Comparison of ENCODE assay signal across 11 cellular contexts in the genomic region with DNA sequence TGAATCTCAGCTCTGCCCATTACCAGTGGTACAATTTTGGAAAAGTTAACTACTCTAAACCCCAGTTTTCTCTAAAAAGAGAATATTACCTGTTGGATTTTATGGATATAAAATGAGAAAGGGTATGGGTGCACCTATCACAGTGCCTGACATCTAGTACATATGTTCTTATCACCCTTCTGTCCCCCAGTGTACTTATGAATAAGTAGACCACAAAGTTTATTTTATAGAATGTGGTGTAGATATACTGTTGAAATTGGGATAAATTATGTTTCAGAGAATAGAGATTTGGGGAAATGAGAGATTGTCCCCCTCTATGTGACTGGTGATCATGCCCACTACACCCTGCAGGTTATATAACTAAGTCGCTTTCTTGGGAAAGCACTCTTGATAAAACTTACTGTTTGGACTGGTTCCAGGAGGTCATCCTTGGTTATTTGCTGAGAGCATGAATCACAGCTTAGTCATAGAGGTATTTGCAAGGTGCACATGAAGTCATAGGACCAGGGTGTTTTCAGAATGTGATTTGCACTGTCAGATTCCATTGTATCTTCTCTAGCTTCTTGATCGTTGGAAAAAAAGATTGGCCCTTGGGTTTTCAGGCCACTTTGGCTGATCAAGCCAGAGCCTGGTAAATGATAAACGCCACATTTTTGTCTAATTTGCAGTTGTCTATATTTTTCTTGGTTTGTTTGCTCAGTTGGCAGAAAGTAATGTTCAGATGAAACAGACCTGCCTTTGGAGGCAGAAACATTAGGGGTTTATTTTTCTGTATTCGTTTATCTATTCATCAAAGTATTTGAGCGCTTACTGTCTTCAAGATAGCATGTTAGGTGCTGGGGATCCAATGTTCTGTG. TPM values are rescaled to one million over a fixed set of nuclear protein-coding genes. Genes with fewer than 3 reads are reported as not detected.
DNase-seq lines count a peak whose midpoint lies in the region; ATAC-seq, FAIRE-seq and TF ChIP-seq lines count a peak whose summit lies in the region.
"Had no signal": no experiment of that assay in that cellular context is flagged by ENCODE, and none has a peak within 500 bp of the region (broad histone marks: within the 10 kb centered on the region; RNA-seq: fewer than 3 reads in every experiment).

No MANE protein-coding gene starts in this region.

- H3K79me2 ChIP-seq in astrocyte (ENCODE audit: insufficient read depth, low read length): no peaks in the 10 kb centered on the region
- H3K79me2 ChIP-seq in HepG2 (ENCODE audit: insufficient read depth, low read length): no peaks in the 10 kb centered on the region

- no TSS peak for BruUV-seq in HepG2 (replicated peaks; lab: Mats Ljungman, UMichigan)

- H3K27me3 ChIP-seq in astrocyte (ENCODE audit: insufficient read depth, low read length): no peaks in the 10 kb centered on the region
- no peaks in the 10 kb centered on the region for H3K27me3 ChIP-seq in HepG2 (ENCODE audit: control insufficient read depth in 1 of 2, insufficient read depth in 2 of 2, low read length in 2 of 2)
- H3K27me3 ChIP-seq: neural progenitor cell had no signal

- H3K27ac Mint-ChIP-seq in astrocyte (ENCODE audit: unreplicated experiment): peak overlapping the region; percentile 8
- H3K27ac Mint-ChIP-seq: neural progenitor cell had no signal

- H3K36me3 Mint-ChIP-seq in astrocyte (ENCODE audit: low read depth, unreplicated experiment): peaks cover 10% of the 10 kb centered on the region
- H3K36me3 Mint-ChIP-seq: neural progenitor cell had no signal

- intact Hi-C loops in HepG2 (cut with micrococcal nuclease; ENCODE audit: unreplicated experiment): loop anchor here (1.0 kb wide), 1 partner anchor 11 kb away; no protein-coding TSS in a partner anchor

- 17% methylated on average over 5 of the region's 5 CpGs for WGBS in A549 (ENCODE audit: missing lambda C conversion rate)
- WGBS in HepG2 (ENCODE audit: low lambda C conversion rate): 48% methylated on average over 5 of the region's 5 CpGs

- TF ChIP-seq RAD21 in A549 (conservative IDR thresholded peaks at IDR 0.05 in 1 of 2, IDR thresholded peaks at IDR 0.05 in 1 of 2) (no peak), HepG2 (CRISPR knock-in tag; IDR thresholded peaks at IDR 0.05) (no peak)

- TF ChIP-seq POLR2A in A549 (IDR thresholded peaks at IDR 0.05; ENCODE audit: low read length): no peak
- no peak for TF ChIP-seq POLR2A in HepG2 (IDR thresholded peaks at IDR 0.05; ENCODE audit: insufficient read depth in 1 of 2, low read depth in 2 of 2, low read length in 2 of 2)

- in situ Hi-C loops in HepG2 (cut with HindIII; ENCODE audit: extremely low pct_ligation_motif_present, low pct_unique_long_range_greater_than_20kb): no loop called here

- no peak overlapping the region for H3K4me3 Mint-ChIP-seq in astrocyte (ENCODE audit: unreplicated experiment)
- H3K4me3 Mint-ChIP-seq: neural progenitor cell had no signal

- peaks cover 44% of the 10 kb centered on the region for H3K4me1 Mint-ChIP-seq in astrocyte (ENCODE audit: low read depth, unreplicated experiment)
- H3K4me1 Mint-ChIP-seq: neural progenitor cell had no signal

- no peak overlapping the region for H3K9ac ChIP-seq in astrocyte (ENCODE audit: low read length)
- H3K9ac ChIP-seq in HepG2 (ENCODE audit: insufficient read depth, low read depth, low read length): no peak overlapping the region
- H3K9ac ChIP-seq: neural progenitor cell had no signal

- no peaks in the 10 kb centered on the region for H3K27me3 Mint-ChIP-seq in astrocyte (ENCODE audit: low read depth, unreplicated experiment)

- POLR2A ChIA-PET in A549 (lab: Yijun Ruan, JAX) (interaction anchor here (0.7 to 1.7 kb wide), 3 partner anchors 10 to 108 kb away, joined by 3 to 7 read pairs (median 5); partner anchors contain the start of gene PATL1), HepG2 (lab: Yijun Ruan, JAX) (interaction anchor here (1.0 to 5.0 kb wide), 3 partner anchors 11 to 107 kb away, joined by 3 to 28 read pairs (median 4); partner anchors contain the start of genes PATL1 and STX3)

- CTCF ChIA-PET in A549 (lab: Yijun Ruan, JAX): interaction anchor here (1.0 to 2.6 kb wide), 4 partner anchors 15 to 67 kb away, joined by 3 to 16 read pairs (median 4); partner anchors contain the start of gene STX3
- CTCF ChIA-PET in HepG2 (lab: Yijun Ruan, JAX; ENCODE audit: low intra/inter-chr PET ratio, low total read pairs): no interaction called here

- H2AFZ ChIP-seq in astrocyte (ENCODE audit: low read depth, low read length): no peak overlapping the region
- H2AFZ ChIP-seq in HepG2 (ENCODE audit: low read length): no peak overlapping the region
- H2AFZ ChIP-seq: neural progenitor cell had no signal

- H3K4me2 ChIP-seq in A549: peak overlapping the region; percentile 71
- peak overlapping the region; percentile 46 for H3K4me2 ChIP-seq in astrocyte (ENCODE audit: low read length)
- no peak overlapping the region for H3K4me2 ChIP-seq in HepG2 (ENCODE audit: low read depth, low read length)
- H3K4me2 ChIP-seq: neural progenitor cell had no signal

- no peaks in the 10 kb centered on the region for H3K9me3 Mint-ChIP-seq in astrocyte (ENCODE audit: unreplicated experiment)
- H3K9me3 Mint-ChIP-seq: neural progenitor cell had no signal

- no peak for FAIRE-seq in A549 (lab: Jason Lieb, UNC)
- no peak for FAIRE-seq in astrocyte (lab: Jason Lieb, UNC)
- FAIRE-seq in HepG2 (lab: Jason Lieb, UNC): peak; percentile 72

- H3K36me3 ChIP-seq in astrocyte (ENCODE audit: insufficient read depth, low read length): peaks cover 2% of the 10 kb centered on the region
- peaks cover 2 to 4% of the 10 kb centered on the region in 2 experiments; a peak in 3 of 5 replicates for H3K36me3 ChIP-seq in HepG2 (replicated peaks in 1 of 2; ENCODE audit: control insufficient read depth in 1 of 2, insufficient read depth in 2 of 2, low read length in 2 of 2)
- H3K36me3 ChIP-seq: neural progenitor cell had no signal

- H3K4me1 ChIP-seq in A549 (peaks cover 39% of the 10 kb centered on the region), astrocyte (ENCODE audit: insufficient read depth, low read length) (peaks cover 15% of the 10 kb centered on the region), HepG2 (ENCODE audit: insufficient read depth, low read length) (peaks cover 29% of the 10 kb centered on the region)
- H3K4me1 ChIP-seq: neural progenitor cell had no signal

- H4K20me1 ChIP-seq in astrocyte (ENCODE audit: insufficient read depth, low read length): peaks cover 23% of the 10 kb centered on the region
- H4K20me1 ChIP-seq in HepG2 (ENCODE audit: insufficient read depth, low read length): no peaks in the 10 kb centered on the region

- H3K9me3 ChIP-seq in A549 (no peaks in the 10 kb centered on the region), astrocyte (ENCODE audit: insufficient read depth, low read depth, low read length) (no peaks in the 10 kb centered on the region), HepG2 (ENCODE audit: low read length) (no peaks in the 10 kb centered on the region)

- H3K27ac ChIP-seq in A549 (0 out of 6 replicates have a peak overlapping the region, but pooled peaks of 1 of the 2 experiments have one; percentile 22), astrocyte (ENCODE audit: low read depth, low read length) (no peak overlapping the region), HepG2 (ENCODE audit: extremely low read length, insufficient read depth, low read length) (no peak overlapping the region)
- H3K27ac ChIP-seq: neural progenitor cell had no signal

- TF ChIP-seq CTCF in A549 (IDR thresholded peaks at IDR 0.05) (no peak), astrocyte (IDR thresholded peaks at IDR 0.05; ENCODE audit: insufficient read depth, low read depth, low read length) (no peak), HepG2 (CRISPR knock-in tag; IDR thresholded peaks at IDR 0.05) (no peak)

- TF ChIP-seq EP300 in A549 (IDR thresholded peaks at IDR 0.05): no peak
- peak in 1 of 2 experiments; percentile 75; a peak in 2 of 4 replicates for TF ChIP-seq EP300 in HepG2 (IDR thresholded peaks at IDR 0.05; ENCODE audit: low read depth in 2 of 2, low read length in 2 of 2)
- TF ChIP-seq EP300 in HepG2 (CRISPR knock-in tag; IDR thresholded peaks at IDR 0.05; ENCODE audit: borderline replicate concordance): peak; percentile 16; the same call in 1 of the 2 replicates

- DNase-seq in A549 (ENCODE audit: low read depth in 1 of 2, low spot score in 1 of 2) (peak; percentile 88 to 96), HS-5 (ENCODE audit: low read depth) (peak; percentile 73), astrocyte (ENCODE audit: low read depth) (peak; percentile 79), HepG2 (ENCODE audit: low spot score) (peak; percentile 90), NCI-H748 (lab: John Stamatoyannopoulos, UW; ENCODE audit: unreplicated experiment) (no peak)
- DNase-seq: COR-L47, NCI-H526 had no signal

- ATAC-seq in A549: peak; percentile 89 to 92
- ATAC-seq in HepG2: peak; percentile 88
- no peak for ATAC-seq in GM18909 (IDR thresholded peaks at IDR 0.05; ENCODE audit: poor library complexity, unreplicated experiment)
- ATAC-seq in GM18861 (IDR thresholded peaks at IDR 0.05; ENCODE audit: unreplicated experiment): no peak
- no peak for ATAC-seq in GM21576 (IDR thresholded peaks at IDR 0.05; ENCODE audit: unreplicated experiment)

- H3K4me3 ChIP-seq in A549: no peak overlapping the region
- no peak overlapping the region for H3K4me3 ChIP-seq in astrocyte (ENCODE audit: insufficient read depth, low read depth, low read length)
- no peak overlapping the region for H3K4me3 ChIP-seq in HepG2 (replicated peaks in 1 of 3; ENCODE audit: insufficient read depth in 1 of 3, low read depth in 2 of 3, low read length in 3 of 3)
- H3K4me3 ChIP-seq: neural progenitor cell had no signal

RNA-seq across cellular contexts. Expression of gene STX3, which starts 21.3 kb away (rescaled TPM):
- polyA plus RNA-seq in A549 (2011; rRNA removed) (13.5 and 15.4 TPM in 2 replicates), A549 (2017; fragmentation: RNase III; extraction: RNeasy Plus Mini Kit Qiagen cat#74134 plus additional on column Dnase treatment) (11.1 to 15.2 TPM (median 11.2 TPM) in 3 replicates), HepG2 (2011; rRNA removed) (16.5 TPM in 2 replicates)
- polyA plus RNA-seq in A549 (2012; cell fraction: cytosol; rRNA removed): 6.9 and 7.2 TPM in 2 replicates
- 5.4 and 6.3 TPM in 2 replicates for polyA plus RNA-seq in A549 (2012; cell fraction: nucleus; rRNA removed)
- polyA minus RNA-seq in A549 (2011; rRNA and poly(A)+ RNA removed): 8.3 TPM in 2 replicates
- total RNA-seq in astrocyte (43.1 and 61.2 TPM in 2 replicates), HepG2 (2016; rRNA removed; fragmentation: Illumina TruSeq; extraction: Trizol) (24.0 and 28.7 TPM in 2 replicates)
- 23.0 and 26.0 TPM in 2 replicates for total RNA-seq in HepG2 (2016; cell fraction: cytosol; rRNA removed; fragmentation: Illumina TruSeq; extraction: Trizol; ENCODE audit: low read depth)
- 24.5 and 26.3 TPM in 2 replicates for total RNA-seq in HepG2 (2016; cell fraction: insoluble cytoplasmic fraction; rRNA removed; fragmentation: Illumina TruSeq; extraction: Trizol)
- total RNA-seq in HepG2 (2016; cell fraction: membrane; rRNA removed; fragmentation: Illumina TruSeq; extraction: Trizol): 42.0 and 47.8 TPM in 2 replicates
- 17.5 and 18.2 TPM in 2 replicates for total RNA-seq in HepG2 (2016; cell fraction: nucleus; rRNA removed; fragmentation: Illumina TruSeq; extraction: Trizol)
- polyA plus RNA-seq in HepG2 (2011; cell fraction: cytosol; rRNA removed): 13.4 and 17.9 TPM in 2 replicates
- polyA plus RNA-seq in HepG2 (2011; cell fraction: nucleus; rRNA removed): 8.5 and 12.6 TPM in 2 replicates
- polyA plus RNA-seq in HepG2 (2012): 13.7 and 18.7 TPM in 2 replicates
- 19.8 and 22.2 TPM in 2 replicates for polyA plus RNA-seq in HepG2 (2016; cell fraction: cytosol; fragmentation: Illumina TruSeq; extraction: Trizol; ENCODE audit: low read depth)
- 23.0 and 25.9 TPM in 2 replicates for polyA plus RNA-seq in HepG2 (2016; cell fraction: insoluble cytoplasmic fraction; fragmentation: Illumina TruSeq; extraction: Trizol; ENCODE audit: low read depth)
- polyA plus RNA-seq in HepG2 (2016; cell fraction: membrane; fragmentation: Illumina TruSeq; extraction: Trizol; ENCODE audit: low read depth): 33.8 and 35.0 TPM in 2 replicates
- 20.1 and 21.2 TPM in 2 replicates for polyA plus RNA-seq in HepG2 (2016; cell fraction: nucleus; fragmentation: Illumina TruSeq; extraction: Trizol; ENCODE audit: insufficient read depth, low read depth)
- polyA minus RNA-seq in HepG2 (2011; rRNA and poly(A)+ RNA removed; ENCODE audit: low replicate concordance): 10.1 and 18.3 TPM in 2 replicates
- 11.6 and 11.8 TPM in 2 replicates for polyA minus RNA-seq in HepG2 (2011; cell fraction: cytosol; rRNA and poly(A)+ RNA removed)
- 22.5 and 23.2 TPM in 2 replicates for polyA minus RNA-seq in HepG2 (2011; cell fraction: nucleus; rRNA and poly(A)+ RNA removed)

RNA-seq across cellular contexts. Expression of gene MRPL16, which starts 34.1 kb away (rescaled TPM):
- 62.8 and 77.7 TPM in 2 replicates for polyA plus RNA-seq in A549 (2011; rRNA removed)
- polyA plus RNA-seq in A549 (2012; cell fraction: cytosol; rRNA removed): 69.6 and 75.1 TPM in 2 replicates
- polyA plus RNA-seq in A549 (2012; cell fraction: nucleus; rRNA removed): 37.7 and 54.2 TPM in 2 replicates
- polyA plus RNA-seq in A549 (2017; fragmentation: RNase III; extraction: RNeasy Plus Mini Kit Qiagen cat#74134 plus additional on column Dnase treatment): 54.3 to 59.0 TPM (median 57.3 TPM) in 3 replicates
- 29.6 and 30.8 TPM in 2 replicates for polyA minus RNA-seq in A549 (2011; rRNA and poly(A)+ RNA removed)
- 29.7 and 30.9 TPM in 2 replicates for total RNA-seq in astrocyte
- total RNA-seq in HepG2 (2016; rRNA removed; fragmentation: Illumina TruSeq; extraction: Trizol): 62.6 and 77.8 TPM in 2 replicates
- 11.5 and 12.8 TPM in 2 replicates for total RNA-seq in HepG2 (2016; cell fraction: cytosol; rRNA removed; fragmentation: Illumina TruSeq; extraction: Trizol; ENCODE audit: low read depth)
- 61.8 and 70.6 TPM in 2 replicates for total RNA-seq in HepG2 (2016; cell fraction: insoluble cytoplasmic fraction; rRNA removed; fragmentation: Illumina TruSeq; extraction: Trizol)
- 18.4 and 22.8 TPM in 2 replicates for total RNA-seq in HepG2 (2016; cell fraction: membrane; rRNA removed; fragmentation: Illumina TruSeq; extraction: Trizol)
- total RNA-seq in HepG2 (2016; cell fraction: nucleus; rRNA removed; fragmentation: Illumina TruSeq; extraction: Trizol): 22.3 and 22.5 TPM in 2 replicates
- polyA plus RNA-seq in HepG2 (2011; rRNA removed): 40.3 and 45.3 TPM in 2 replicates
- 43.5 and 47.2 TPM in 2 replicates for polyA plus RNA-seq in HepG2 (2011; cell fraction: cytosol; rRNA removed)
- 18.7 and 25.3 TPM in 2 replicates for polyA plus RNA-seq in HepG2 (2011; cell fraction: nucleus; rRNA removed)
- 34.1 and 37.3 TPM in 2 replicates for polyA plus RNA-seq in HepG2 (2012)
- 11.0 and 12.9 TPM in 2 replicates for polyA plus RNA-seq in HepG2 (2016; cell fraction: cytosol; fragmentation: Illumina TruSeq; extraction: Trizol; ENCODE audit: low read depth)
- polyA plus RNA-seq in HepG2 (2016; cell fraction: insoluble cytoplasmic fraction; fragmentation: Illumina TruSeq; extraction: Trizol; ENCODE audit: low read depth): 87.0 and 90.8 TPM in 2 replicates
- polyA plus RNA-seq in HepG2 (2016; cell fraction: membrane; fragmentation: Illumina TruSeq; extraction: Trizol; ENCODE audit: low read depth): 17.3 and 18.6 TPM in 2 replicates
- 42.7 and 48.9 TPM in 2 replicates for polyA plus RNA-seq in HepG2 (2016; cell fraction: nucleus; fragmentation: Illumina TruSeq; extraction: Trizol; ENCODE audit: insufficient read depth, low read depth)
- polyA minus RNA-seq in HepG2 (2011; rRNA and poly(A)+ RNA removed; ENCODE audit: low replicate concordance): 14.8 and 31.8 TPM in 2 replicates
- polyA minus RNA-seq in HepG2 (2011; cell fraction: cytosol; rRNA and poly(A)+ RNA removed): 9.6 and 12.4 TPM in 2 replicates
- polyA minus RNA-seq in HepG2 (2011; cell fraction: nucleus; rRNA and poly(A)+ RNA removed): 14.7 and 14.8 TPM in 2 replicates

Comparison
In these comparisons a context has a peak if more than half of its experiments do, and no peak if none do; other contexts are left out.
1. ATAC-seq: peak in A549 (2 of 2) and HepG2 (single experiment); none in GM18909 (single experiment), GM18861 (single experiment) and GM21576 (single experiment).
2. Of the 38 proteins assayed by ChIP-seq in both HepG2 and A549: peak only in HepG2: BHLHE40, EP300 and HDAC2; only in A549: MAX; in both: FOSL2 and JUNB; in neither: 29; mixed calls (peak in some experiments, not most) for 3.